ENCODE assay signal across 6 cellular contexts in genomic region chr2:105561401-105561800, GRCh38.
"Had no signal": no experiment of that assay in that cellular context is flagged by ENCODE, and none has a peak within 500 bp of the region (broad histone marks: within the 10 kb centered on the region; RNA-seq: fewer than 3 reads in every experiment).

No MANE protein-coding gene starts in this region.

- H3K4me3 Mint-ChIP-seq: H9, IgD-negative memory B cell had no signal

- H3K36me3 Mint-ChIP-seq: IgD-negative memory B cell had no signal

- H3K4me1 Mint-ChIP-seq: H9, IgD-negative memory B cell had no signal

- DNase-seq: GOT3, H9, HCEC 1CT, KBM-7 had no signal

- FAIRE-seq: HTR-8/SVneo had no signal

- H3K27ac Mint-ChIP-seq: H9, IgD-negative memory B cell had no signal

- H3K9me3 Mint-ChIP-seq: H9 had no signal
